In genomic region chr2:99763764-99764163, GRCh38 we compare ENCODE assay signal across 25 cellular contexts.
"Had no signal": no experiment of that assay in that cellular context is flagged by ENCODE, and none has a peak within 500 bp of the region (broad histone marks: within the 10 kb centered on the region; RNA-seq: fewer than 3 reads in every experiment).

No MANE protein-coding gene starts in this region.

- H3K36me3 Mint-ChIP-seq: immature natural killer cell; natural killer cell; stimulated activated effector memory CD8-positive, alpha-beta T cell treated with anti-CD3 and anti-CD28 coated beads, Interleukin-12 subunit alpha, Interleukin-12 subunit beta, amount 100 ng/mL, for 72 hours; type B pancreatic cell had no signal

- ATAC-seq: esophagus mucosa; foreskin keratinocyte; left colon; left ventricle myocardium superior; natural killer cell; stimulated activated effector memory CD8-positive, alpha-beta T cell treated with anti-CD3 and anti-CD28 coated beads, Interleukin-12 subunit alpha, Interleukin-12 subunit beta, amount 100 ng/mL, for 72 hours; stimulated activated naive CD8-positive, alpha-beta T cell treated with anti-CD3 and anti-CD28 coated beads, Interleukin-15, Interleukin-2, amounts not matched to agents 100 U/mL and 50 U/mL, for 24 hours had no signal

- H3K9me3 Mint-ChIP-seq: immature natural killer cell; memory B cell; stimulated activated effector memory CD8-positive, alpha-beta T cell treated with anti-CD3 and anti-CD28 coated beads, Interleukin-12 subunit alpha, Interleukin-12 subunit beta, amount 100 ng/mL, for 72 hours; type B pancreatic cell had no signal

- H3K27ac ChIP-seq: dorsolateral prefrontal cortex, foreskin keratinocyte, prostate gland, right atrium auricular region, sigmoid colon, testis, tibial artery had no signal

- H3K27me3 ChIP-seq: dorsolateral prefrontal cortex, right atrium auricular region, sigmoid colon, testis, tibial artery had no signal

- H3K27me3 Mint-ChIP-seq: memory B cell, type B pancreatic cell had no signal

- H3K4me3 ChIP-seq: dorsolateral prefrontal cortex, lung, prostate gland, right atrium auricular region, sigmoid colon, testis, tibial artery had no signal

- H3K9me3 ChIP-seq: prostate gland, right atrium auricular region, sigmoid colon, testis, tibial artery had no signal

- H3K4me1 Mint-ChIP-seq: natural killer cell; stimulated activated effector memory CD8-positive, alpha-beta T cell treated with anti-CD3 and anti-CD28 coated beads, Interleukin-12 subunit alpha, Interleukin-12 subunit beta, amount 100 ng/mL, for 72 hours had no signal

- DNase-seq: dorsolateral prefrontal cortex; effector CD4-positive, alpha-beta T cell; foreskin keratinocyte; glutamatergic neuron; hypothalamus; immature natural killer cell; islet precursor cell; kidney glomerular epithelial cell; left colon; left ventricle myocardium superior; natural killer cell; sigmoid colon; stimulated activated CD4-positive, alpha-beta T cell treated with anti-CD3 and anti-CD28 coated beads, Interleukin-2, amount 100 ng/mL, for 24 hours; stimulated activated CD4-positive, alpha-beta T cell treated with anti-CD3 and anti-CD28 coated beads, Interleukin-4, amount 100 ng/mL, for 24 hours; stimulated activated naive CD8-positive, alpha-beta T cell treated with anti-CD3 and anti-CD28 coated beads, Interleukin-15, Interleukin-2, amounts not matched to agents 100 U/mL and 50 U/mL, for 24 hours; substantia nigra; testis; tibial artery had no signal

- H3K4me1 ChIP-seq: foreskin keratinocyte, prostate gland, right atrium auricular region, sigmoid colon, testis, tibial artery had no signal

- H3K27ac Mint-ChIP-seq: immature natural killer cell; memory B cell; natural killer cell; stimulated activated effector memory CD8-positive, alpha-beta T cell treated with anti-CD3 and anti-CD28 coated beads, Interleukin-12 subunit alpha, Interleukin-12 subunit beta, amount 100 ng/mL, for 72 hours; type B pancreatic cell had no signal

- H3K36me3 ChIP-seq: prostate gland, right atrium auricular region, sigmoid colon, tibial artery had no signal

- H3K4me3 Mint-ChIP-seq: immature natural killer cell; memory B cell; natural killer cell; stimulated activated effector memory CD8-positive, alpha-beta T cell treated with anti-CD3 and anti-CD28 coated beads, Interleukin-12 subunit alpha, Interleukin-12 subunit beta, amount 100 ng/mL, for 72 hours; type B pancreatic cell had no signal
